In the genomic region with DNA sequence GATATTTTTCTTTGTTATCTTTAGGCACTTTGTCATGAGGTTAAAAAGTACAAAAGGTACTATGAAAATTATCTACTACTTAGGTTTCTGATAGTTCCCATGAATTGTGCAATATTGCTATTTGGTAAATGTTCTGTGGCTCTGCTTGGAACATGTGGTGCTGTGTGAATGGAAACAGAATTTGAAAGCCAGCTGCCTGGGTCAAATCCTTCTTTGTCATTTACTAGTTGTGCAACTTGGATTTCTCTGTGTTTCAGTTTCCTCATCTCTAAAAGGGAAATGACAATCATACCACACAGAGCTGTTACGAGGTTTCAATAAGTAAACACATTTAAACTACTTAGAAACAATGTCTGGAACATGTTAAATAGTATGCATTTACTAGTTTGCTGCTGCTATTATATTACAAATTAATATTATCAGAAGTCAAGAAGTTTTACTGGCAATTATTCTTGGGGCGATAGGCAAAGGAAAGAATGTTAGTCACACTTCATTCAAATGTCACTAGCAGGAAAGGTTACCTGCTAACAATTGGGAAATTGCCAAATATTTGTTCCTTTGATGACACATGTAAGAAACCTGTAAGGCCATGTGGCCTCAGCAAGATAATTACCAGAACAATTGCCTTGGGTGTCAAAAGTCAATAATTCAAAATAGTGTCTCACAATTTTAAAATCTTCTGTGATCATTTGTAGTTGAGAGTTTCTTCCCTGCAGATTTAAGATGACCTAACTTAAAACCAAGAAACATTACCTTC, we compare ENCODE assay signal across 2 cellular contexts.
TF ChIP-seq lines count a peak whose summit lies in the region.

No MANE protein-coding gene starts in this region.

TF ChIP-seq in HCT116, 20 proteins besides CTCF, POLR2A, EP300 and RAD21:
- peak; percentile 70 for TF ChIP-seq TCF7L2 (IDR thresholded peaks at IDR 0.05; ENCODE audit: borderline replicate concordance, extremely low read depth, insufficient read depth, insufficient read length)
- TF ChIP-seq ZFX (IDR thresholded peaks at IDR 0.05) = no peak
- 0 out of 2 replicates have a peak, but pooled peaks have one; percentile 37 for TF ChIP-seq POLR2AphosphoS5 (IDR thresholded peaks at IDR 0.05; ENCODE audit: low read depth, low read length)
- TF ChIP-seq JUND (IDR thresholded peaks at IDR 0.05) = peak; percentile 81
- TF ChIP-seq, protein P1, sequence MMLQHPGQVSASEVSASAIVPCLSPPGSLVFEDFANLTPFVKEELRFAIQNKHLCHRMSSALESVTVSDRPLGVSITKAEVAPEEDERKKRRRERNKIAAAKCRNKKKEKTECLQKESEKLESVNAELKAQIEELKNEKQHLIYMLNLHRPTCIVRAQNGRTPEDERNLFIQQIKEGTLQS (IDR thresholded peaks at IDR 0.05) = no peak
- TF ChIP-seq CEBPB (IDR thresholded peaks at IDR 0.05; ENCODE audit: low read depth) = peak; percentile 78
- no peak for TF ChIP-seq EZH2phosphoT487 (IDR thresholded peaks at IDR 0.05; ENCODE audit: borderline replicate concordance)
- TF ChIP-seq FOSL1 (IDR thresholded peaks at IDR 0.05; ENCODE audit: low read depth) = peak; percentile 74
- TF ChIP-seq SIN3A (IDR thresholded peaks at IDR 0.05; ENCODE audit: low read depth) = peak; percentile 51; the same call in 1 of the 2 replicates
- peak; percentile 62 for TF ChIP-seq CBX3 (IDR thresholded peaks at IDR 0.05; ENCODE audit: low read depth)
- no peak for TF ChIP-seq YY1 (IDR thresholded peaks at IDR 0.05; ENCODE audit: extremely low read depth, insufficient replicate concordance, low read depth, low read length)
- TF ChIP-seq EGR1 (IDR thresholded peaks at IDR 0.05; ENCODE audit: low read depth) = no peak
- TF ChIP-seq ZNF274 (IDR thresholded peaks at IDR 0.05; ENCODE audit: low read depth, low read length) = no peak
- peak; percentile 59 for TF ChIP-seq SP1 (IDR thresholded peaks at IDR 0.05; ENCODE audit: low read depth)
- peak; percentile 35; the same call in 1 of the 2 replicates for TF ChIP-seq SRF (IDR thresholded peaks at IDR 0.05; ENCODE audit: low read depth)
- TF ChIP-seq, protein P2, sequence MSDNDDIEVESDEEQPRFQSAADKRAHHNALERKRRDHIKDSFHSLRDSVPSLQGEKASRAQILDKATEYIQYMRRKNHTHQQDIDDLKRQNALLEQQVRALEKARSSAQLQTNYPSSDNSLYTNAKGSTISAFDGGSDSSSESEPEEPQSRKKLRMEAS (IDR thresholded peaks at IDR 0.05) = peak; percentile 80

TF ChIP-seq in GM23338, 12 proteins besides CTCF, POLR2A, EP300 and RAD21:
- TF ChIP-seq EZH2phosphoT487 (IDR thresholded peaks at IDR 0.05; ENCODE audit: unreplicated experiment) = no peak
- TF ChIP-seq, protein P3, sequence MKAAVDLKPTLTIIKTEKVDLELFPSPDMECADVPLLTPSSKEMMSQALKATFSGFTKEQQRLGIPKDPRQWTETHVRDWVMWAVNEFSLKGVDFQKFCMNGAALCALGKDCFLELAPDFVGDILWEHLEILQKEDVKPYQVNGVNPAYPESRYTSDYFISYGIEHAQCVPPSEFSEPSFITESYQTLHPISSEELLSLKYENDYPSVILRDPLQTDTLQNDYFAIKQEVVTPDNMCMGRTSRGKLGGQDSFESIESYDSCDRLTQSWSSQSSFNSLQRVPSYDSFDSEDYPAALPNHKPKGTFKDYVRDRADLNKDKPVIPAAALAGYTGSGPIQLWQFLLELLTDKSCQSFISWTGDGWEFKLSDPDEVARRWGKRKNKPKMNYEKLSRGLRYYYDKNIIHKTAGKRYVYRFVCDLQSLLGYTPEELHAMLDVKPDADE (IDR thresholded peaks at IDR 0.05) = no peak
- TF ChIP-seq JUNB (IDR thresholded peaks at IDR 0.05; ENCODE audit: unreplicated experiment) = no peak
- TF ChIP-seq NANOG (IDR thresholded peaks at IDR 0.05; ENCODE audit: borderline replicate concordance) = no peak
- TF ChIP-seq, protein P4, sequence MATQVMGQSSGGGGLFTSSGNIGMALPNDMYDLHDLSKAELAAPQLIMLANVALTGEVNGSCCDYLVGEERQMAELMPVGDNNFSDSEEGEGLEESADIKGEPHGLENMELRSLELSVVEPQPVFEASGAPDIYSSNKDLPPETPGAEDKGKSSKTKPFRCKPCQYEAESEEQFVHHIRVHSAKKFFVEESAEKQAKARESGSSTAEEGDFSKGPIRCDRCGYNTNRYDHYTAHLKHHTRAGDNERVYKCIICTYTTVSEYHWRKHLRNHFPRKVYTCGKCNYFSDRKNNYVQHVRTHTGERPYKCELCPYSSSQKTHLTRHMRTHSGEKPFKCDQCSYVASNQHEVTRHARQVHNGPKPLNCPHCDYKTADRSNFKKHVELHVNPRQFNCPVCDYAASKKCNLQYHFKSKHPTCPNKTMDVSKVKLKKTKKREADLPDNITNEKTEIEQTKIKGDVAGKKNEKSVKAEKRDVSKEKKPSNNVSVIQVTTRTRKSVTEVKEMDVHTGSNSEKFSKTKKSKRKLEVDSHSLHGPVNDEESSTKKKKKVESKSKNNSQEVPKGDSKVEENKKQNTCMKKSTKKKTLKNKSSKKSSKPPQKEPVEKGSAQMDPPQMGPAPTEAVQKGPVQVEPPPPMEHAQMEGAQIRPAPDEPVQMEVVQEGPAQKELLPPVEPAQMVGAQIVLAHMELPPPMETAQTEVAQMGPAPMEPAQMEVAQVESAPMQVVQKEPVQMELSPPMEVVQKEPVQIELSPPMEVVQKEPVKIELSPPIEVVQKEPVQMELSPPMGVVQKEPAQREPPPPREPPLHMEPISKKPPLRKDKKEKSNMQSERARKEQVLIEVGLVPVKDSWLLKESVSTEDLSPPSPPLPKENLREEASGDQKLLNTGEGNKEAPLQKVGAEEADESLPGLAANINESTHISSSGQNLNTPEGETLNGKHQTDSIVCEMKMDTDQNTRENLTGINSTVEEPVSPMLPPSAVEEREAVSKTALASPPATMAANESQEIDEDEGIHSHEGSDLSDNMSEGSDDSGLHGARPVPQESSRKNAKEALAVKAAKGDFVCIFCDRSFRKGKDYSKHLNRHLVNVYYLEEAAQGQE (IDR thresholded peaks at IDR 0.05; ENCODE audit: unreplicated experiment) = no peak
- TF ChIP-seq ZNF114 (CRISPR knock-in tag; IDR thresholded peaks at IDR 0.05) = no peak
- no peak for TF ChIP-seq ZNF331 (CRISPR knock-in tag; IDR thresholded peaks at IDR 0.05; ENCODE audit: low read depth)
- no peak for TF ChIP-seq CREB1 (CRISPR knock-in tag; IDR thresholded peaks at IDR 0.05; ENCODE audit: low read depth)
- TF ChIP-seq EZH2 (IDR thresholded peaks at IDR 0.05; ENCODE audit: low read depth, unreplicated experiment) = no peak
- TF ChIP-seq STAT1 (IDR thresholded peaks at IDR 0.05; ENCODE audit: unreplicated experiment) = no peak
- TF ChIP-seq, protein P5, sequence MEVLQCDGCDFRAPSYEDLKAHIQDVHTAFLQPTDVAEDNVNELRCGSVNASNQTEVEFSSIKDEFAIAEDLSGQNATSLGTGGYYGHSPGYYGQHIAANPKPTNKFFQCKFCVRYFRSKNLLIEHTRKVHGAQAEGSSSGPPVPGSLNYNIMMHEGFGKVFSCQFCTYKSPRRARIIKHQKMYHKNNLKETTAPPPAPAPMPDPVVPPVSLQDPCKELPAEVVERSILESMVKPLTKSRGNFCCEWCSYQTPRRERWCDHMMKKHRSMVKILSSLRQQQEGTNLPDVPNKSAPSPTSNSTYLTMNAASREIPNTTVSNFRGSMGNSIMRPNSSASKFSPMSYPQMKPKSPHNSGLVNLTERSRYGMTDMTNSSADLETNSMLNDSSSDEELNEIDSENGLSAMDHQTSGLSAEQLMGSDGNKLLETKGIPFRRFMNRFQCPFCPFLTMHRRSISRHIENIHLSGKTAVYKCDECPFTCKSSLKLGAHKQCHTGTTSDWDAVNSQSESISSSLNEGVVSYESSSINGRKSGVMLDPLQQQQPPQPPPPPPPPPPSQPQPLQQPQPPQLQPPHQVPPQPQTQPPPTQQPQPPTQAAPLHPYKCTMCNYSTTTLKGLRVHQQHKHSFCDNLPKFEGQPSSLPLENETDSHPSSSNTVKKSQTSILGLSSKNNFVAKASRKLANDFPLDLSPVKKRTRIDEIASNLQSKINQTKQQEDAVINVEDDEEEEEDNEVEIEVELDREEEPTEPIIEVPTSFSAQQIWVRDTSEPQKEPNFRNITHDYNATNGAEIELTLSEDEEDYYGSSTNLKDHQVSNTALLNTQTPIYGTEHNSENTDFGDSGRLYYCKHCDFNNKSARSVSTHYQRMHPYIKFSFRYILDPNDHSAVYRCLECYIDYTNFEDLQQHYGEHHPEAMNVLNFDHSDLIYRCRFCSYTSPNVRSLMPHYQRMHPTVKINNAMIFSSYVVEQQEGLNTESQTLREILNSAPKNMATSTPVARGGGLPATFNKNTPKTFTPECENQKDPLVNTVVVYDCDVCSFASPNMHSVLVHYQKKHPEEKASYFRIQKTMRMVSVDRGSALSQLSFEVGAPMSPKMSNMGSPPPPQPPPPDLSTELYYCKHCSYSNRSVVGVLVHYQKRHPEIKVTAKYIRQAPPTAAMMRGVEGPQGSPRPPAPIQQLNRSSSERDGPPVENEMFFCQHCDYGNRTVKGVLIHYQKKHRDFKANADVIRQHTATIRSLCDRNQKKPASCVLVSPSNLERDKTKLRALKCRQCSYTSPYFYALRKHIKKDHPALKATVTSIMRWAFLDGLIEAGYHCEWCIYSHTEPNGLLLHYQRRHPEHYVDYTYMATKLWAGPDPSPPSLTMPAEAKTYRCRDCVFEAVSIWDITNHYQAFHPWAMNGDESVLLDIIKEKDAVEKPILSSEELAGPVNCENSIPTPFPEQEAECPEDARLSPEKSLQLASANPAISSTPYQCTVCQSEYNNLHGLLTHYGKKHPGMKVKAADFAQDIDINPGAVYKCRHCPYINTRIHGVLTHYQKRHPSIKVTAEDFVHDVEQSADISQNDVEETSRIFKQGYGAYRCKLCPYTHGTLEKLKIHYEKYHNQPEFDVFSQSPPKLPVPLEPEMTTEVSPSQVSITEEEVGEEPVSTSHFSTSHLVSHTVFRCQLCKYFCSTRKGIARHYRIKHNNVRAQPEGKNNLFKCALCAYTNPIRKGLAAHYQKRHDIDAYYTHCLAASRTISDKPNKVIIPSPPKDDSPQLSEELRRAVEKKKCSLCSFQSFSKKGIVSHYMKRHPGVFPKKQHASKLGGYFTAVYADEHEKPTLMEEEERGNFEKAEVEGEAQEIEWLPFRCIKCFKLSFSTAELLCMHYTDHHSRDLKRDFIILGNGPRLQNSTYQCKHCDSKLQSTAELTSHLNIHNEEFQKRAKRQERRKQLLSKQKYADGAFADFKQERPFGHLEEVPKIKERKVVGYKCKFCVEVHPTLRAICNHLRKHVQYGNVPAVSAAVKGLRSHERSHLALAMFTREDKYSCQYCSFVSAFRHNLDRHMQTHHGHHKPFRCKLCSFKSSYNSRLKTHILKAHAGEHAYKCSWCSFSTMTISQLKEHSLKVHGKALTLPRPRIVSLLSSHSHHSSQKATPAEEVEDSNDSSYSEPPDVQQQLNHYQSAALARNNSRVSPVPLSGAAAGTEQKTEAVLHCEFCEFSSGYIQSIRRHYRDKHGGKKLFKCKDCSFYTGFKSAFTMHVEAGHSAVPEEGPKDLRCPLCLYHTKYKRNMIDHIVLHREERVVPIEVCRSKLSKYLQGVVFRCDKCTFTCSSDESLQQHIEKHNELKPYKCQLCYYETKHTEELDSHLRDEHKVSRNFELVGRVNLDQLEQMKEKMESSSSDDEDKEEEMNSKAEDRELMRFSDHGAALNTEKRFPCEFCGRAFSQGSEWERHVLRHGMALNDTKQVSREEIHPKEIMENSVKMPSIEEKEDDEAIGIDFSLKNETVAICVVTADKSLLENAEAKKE (CRISPR knock-in tag; IDR thresholded peaks at IDR 0.05) = no peak
- TF ChIP-seq POLR2AphosphoS5 (IDR thresholded peaks at IDR 0.05; ENCODE audit: low read depth) = no peak
TF ChIP-seq in GM23338: peak in this region for 0.
